ENCODE assay signal across 8 cellular contexts in genomic region chr6:31441368-31442267, GRCh38. TPM values are rescaled to one million over a fixed set of nuclear protein-coding genes. Genes with fewer than 3 reads are reported as not detected.
DNase-seq lines count a peak whose midpoint lies in the region; ATAC-seq and TF ChIP-seq lines count a peak whose summit lies in the region.

No MANE protein-coding gene starts in this region.

- H3K9ac ChIP-seq in Karpas-422 (ENCODE audit: low read length), result no peak overlapping the region

- no peak overlapping the region for H3K4me2 ChIP-seq in Karpas-422 (ENCODE audit: low read depth, low read length, poor library complexity, severe bottlenecking)

- no peaks in the 10 kb centered on the region for H3K9me3 ChIP-seq in Karpas-422 (ENCODE audit: low read length)

- no peaks in the 10 kb centered on the region for H3K36me3 ChIP-seq in Karpas-422 (ENCODE audit: insufficient read depth, low read length)

- H3K27me3 ChIP-seq in Karpas-422 (ENCODE audit: low read length), result 0 out of 2 replicates have a peak, but pooled peaks cover 5% of the 10 kb centered on the region

- ATAC-seq in left colon (peak; percentile 92), GM21423 (IDR thresholded peaks at IDR 0.05; ENCODE audit: unreplicated experiment) (no peak)

- no peak overlapping the region; the same call in 1 of the 2 replicates for H2AFZ ChIP-seq in Karpas-422 (ENCODE audit: low read length)

- intact Hi-C loops in left colon (cut with DNase I, micrococcal nuclease), result loop anchor here in 1 of 2 donors (5.0 kb wide), 1 partner anchor 49 kb away; no protein-coding TSS in a partner anchor

- H3K4me3 ChIP-seq in Karpas-422 (ENCODE audit: low read length), result no peak overlapping the region

- DNase-seq in NCI-H2029 (lab: John Stamatoyannopoulos, UW) (peak; percentile 3), NCI-H2029 treated with DMSO at 0.1 percent for 48 hours (lab: John Stamatoyannopoulos, UW) (no peak), Karpas-422 (peak; percentile 90), cerebellum (ENCODE audit: low spot score) (peak; percentile 75), left colon (peak; percentile 67 to 90)
- peak; percentile 74 to 86 for DNase-seq in stimulated activated CD4-positive, alpha-beta T cell treated with anti-CD3 and anti-CD28 coated beads, Interleukin-4, amount 100 ng/mL, for 4 hours

- no peaks in the 10 kb centered on the region for H3K9me2 ChIP-seq in Karpas-422 (replicated peaks; ENCODE audit: insufficient read depth, low read length)

- peak; percentile 69 for TF ChIP-seq CTCF in VCaP (conservative IDR thresholded peaks at IDR 0.05)

- no peaks in the 10 kb centered on the region for H4K20me1 ChIP-seq in Karpas-422 (ENCODE audit: insufficient read depth, low read depth, low read length)

- no peaks in the 10 kb centered on the region for H3K79me2 ChIP-seq in Karpas-422 (ENCODE audit: low read length)

- peaks cover 21% of the 10 kb centered on the region for H3K4me1 ChIP-seq in Karpas-422 (ENCODE audit: low read length)

- H3K27ac ChIP-seq in Karpas-422 (ENCODE audit: low read length) (no peak overlapping the region), VCaP (no peak overlapping the region)

RNA-seq across cellular contexts. Expression of gene MICA, which starts 38.2 kb away (rescaled TPM):
- not detected in 2 replicates for total RNA-seq in Karpas-422 (2014; rRNA removed; shearing (Covaris generic); ENCODE audit: low replicate concordance)
- total RNA-seq in cerebellum (2.7 TPM), left colon (10 to 100 TPM; 18.5 to 23.7 TPM)

RNA-seq across cellular contexts. Expression of gene MICB, which starts 56.3 kb away (rescaled TPM):
- total RNA-seq in Karpas-422 (2014; rRNA removed; shearing (Covaris generic); ENCODE audit: low replicate concordance), result 13.2 and 15.7 TPM in 2 replicates
- total RNA-seq in cerebellum, result 0.36 TPM
- 1 to 10 TPM; 1.2 to 1.3 TPM for total RNA-seq in left colon
